Comparison of ENCODE assay signal across 20 cellular contexts in the genomic region with DNA sequence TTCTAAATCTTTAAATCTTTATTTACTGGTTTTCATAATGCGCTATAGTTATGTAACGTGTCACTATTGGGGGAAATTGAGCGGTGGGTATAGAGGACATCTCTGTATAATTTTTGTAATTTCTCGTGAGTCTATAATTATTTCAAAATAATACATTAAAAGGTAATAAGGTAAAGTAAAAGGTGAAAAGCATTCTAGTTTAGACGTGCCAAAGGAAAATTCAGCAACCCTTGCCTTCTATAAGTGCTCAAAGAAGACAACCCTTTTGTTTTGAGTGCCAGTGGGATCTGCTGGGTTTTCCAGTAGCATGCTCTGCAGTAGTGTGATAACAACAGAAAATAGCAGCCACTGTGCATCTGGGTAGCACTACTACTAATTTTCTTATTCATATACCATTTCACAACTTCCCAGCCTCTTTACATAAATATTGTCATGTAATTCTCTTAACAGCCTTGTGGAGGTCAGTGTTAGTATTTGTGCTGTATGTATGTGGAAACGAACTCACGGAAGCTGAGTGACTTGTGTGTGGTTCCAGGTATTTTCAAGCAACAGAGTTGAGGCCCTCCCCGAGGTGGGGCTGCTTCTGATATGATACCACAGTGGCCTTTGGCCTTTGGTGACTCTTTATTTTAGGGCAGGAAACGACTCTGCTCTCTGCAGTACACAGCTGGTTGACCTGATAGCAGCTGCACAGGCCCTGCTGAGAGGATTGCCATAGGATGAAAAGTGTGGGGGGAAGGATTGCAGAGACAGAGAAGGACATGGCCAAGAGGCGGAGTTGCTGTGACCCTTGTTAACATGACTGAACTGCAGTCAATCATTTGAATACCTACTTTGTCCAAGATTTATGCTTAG.
DNase-seq lines count a peak whose midpoint lies in the region; ATAC-seq and TF ChIP-seq lines count a peak whose summit lies in the region.
"Had no signal": no experiment of that assay in that cellular context is flagged by ENCODE, and none has a peak within 500 bp of the region (broad histone marks: within the 10 kb centered on the region; RNA-seq: fewer than 3 reads in every experiment).

No MANE protein-coding gene starts in this region.

- no peaks in the 10 kb centered on the region for H3K79me2 ChIP-seq in OCI-LY7 (ENCODE audit: insufficient read depth, low read depth, low read length)
- H3K79me2 ChIP-seq in neural progenitor cell (ENCODE audit: low read depth): no peaks in the 10 kb centered on the region

- no peak overlapping the region for H3K9ac ChIP-seq in neural progenitor cell

- no TSS peak for BruUV-seq in OCI-LY7 (replicated peaks; lab: Mats Ljungman, UMichigan)

- H3K36me3 ChIP-seq in OCI-LY7 (ENCODE audit: insufficient read depth, low read length) (no peaks in the 10 kb centered on the region), neural progenitor cell (no peaks in the 10 kb centered on the region)
- H3K36me3 ChIP-seq: heart right ventricle, lower lobe of right lung had no signal

- H3K27me3 Mint-ChIP-seq in endothelial cell (ENCODE audit: unreplicated experiment) (peaks cover 9% of the 10 kb centered on the region), neural progenitor cell (ENCODE audit: insufficient read depth, low read depth) (no peaks in the 10 kb centered on the region)
- H3K27me3 Mint-ChIP-seq in activated T-helper 17 cell treated with anti-CD3 and anti-CD28 coated beads, Interleukin-2, amount 50 U/mL, for 72 hours: no peaks in the 10 kb centered on the region
- H3K27me3 Mint-ChIP-seq: activated CD4-positive, alpha-beta T cell treated with anti-CD3 and anti-CD28 coated beads, Interleukin-2, amount 10 ng/mL, durations not matched to agents 7 days and 5 days had no signal

- H3K4me1 ChIP-seq in OCI-LY7 (ENCODE audit: insufficient read depth, low read length, poor library complexity, severe bottlenecking): peaks cover 10% of the 10 kb centered on the region
- H3K4me1 ChIP-seq in neural progenitor cell: peaks cover 3% of the 10 kb centered on the region
- H3K4me1 ChIP-seq: lower lobe of right lung had no signal

- H3F3A ChIP-seq in neural progenitor cell (ENCODE audit: low read depth): no peaks in the 10 kb centered on the region

- no peaks in the 10 kb centered on the region for H3K9me3 Mint-ChIP-seq in endothelial cell (ENCODE audit: unreplicated experiment)
- no peaks in the 10 kb centered on the region for H3K9me3 Mint-ChIP-seq in neural progenitor cell
- no peaks in the 10 kb centered on the region for H3K9me3 Mint-ChIP-seq in activated T-helper 17 cell treated with anti-CD3 and anti-CD28 coated beads, Interleukin-2, amount 50 U/mL, for 72 hours
- H3K9me3 Mint-ChIP-seq: activated CD4-positive, alpha-beta T cell treated with anti-CD3 and anti-CD28 coated beads, Interleukin-2, amount 10 ng/mL, durations not matched to agents 7 days and 5 days; CD14-positive monocyte had no signal

- DNase-seq in HUDEP-2 (lab: John Stamatoyannopoulos, UW; ENCODE audit: unreplicated experiment in 76 of 76): peak in 74 of 76 experiments; percentile 6 to 95 (median 78)
- DNase-seq in OCI-LY7 (ENCODE audit: low spot score): peak; percentile 8
- DNase-seq in endothelial cell (ENCODE audit: low spot score): peak; percentile 17
- no peak for DNase-seq in neural progenitor cell (ENCODE audit: low spot score)
- no peak for DNase-seq in midbrain (lab: John Stamatoyannopoulos, UW)
- DNase-seq in posterior vena cava (ENCODE audit: low spot score): no peak
- no peak for DNase-seq in RWPE1 (ENCODE audit: low spot score)
- DNase-seq: activated CD4-positive, alpha-beta T cell treated with anti-CD3 and anti-CD28 coated beads, Interleukin-2, amount 10 ng/mL, durations not matched to agents 7 days and 5 days; activated gamma-delta T cell; DMS153; heart right ventricle; lower lobe of right lung; MV-4-11; NCI-H1694 treated with DMSO at 0.1 percent for 48 hours; NCI-H774 had no signal

- intact Hi-C loops in OCI-LY7 (cut with micrococcal nuclease; ENCODE audit: unreplicated experiment): no loop called here
- intact Hi-C loops in posterior vena cava (cut with DNase I): no loop called here

- CTCF ChIA-PET in OCI-LY7 (lab: Charles Lee; ENCODE audit: unreplicated experiment) (no interaction called here), RWPE1 (lab: Yijun Ruan, JAX) (no interaction called here)

- no peak for ATAC-seq in activated T-helper 17 cell treated with anti-CD3 and anti-CD28 coated beads, Interleukin-2, amount 50 U/mL, for 72 hours (replicated peaks)
- ATAC-seq: GM12878, lower lobe of right lung, sciatic nerve had no signal

- H3K4me3 ChIP-seq in OCI-LY7 (ENCODE audit: low read depth, low read length, poor library complexity, severe bottlenecking) (no peak overlapping the region), neural progenitor cell (no peak overlapping the region)
- H3K4me3 ChIP-seq: coronary artery, GM12878, heart right ventricle, lower lobe of right lung had no signal

- H3K27ac Mint-ChIP-seq in endothelial cell (ENCODE audit: unreplicated experiment): peak overlapping the region; percentile 75
- no peak overlapping the region for H3K27ac Mint-ChIP-seq in neural progenitor cell
- H3K27ac Mint-ChIP-seq in activated T-helper 17 cell treated with anti-CD3 and anti-CD28 coated beads, Interleukin-2, amount 50 U/mL, for 72 hours: no peak overlapping the region
- H3K27ac Mint-ChIP-seq: activated CD4-positive, alpha-beta T cell treated with anti-CD3 and anti-CD28 coated beads, Interleukin-2, amount 10 ng/mL, durations not matched to agents 7 days and 5 days had no signal

- POLR2A ChIA-PET in OCI-LY7 (lab: Charles Lee): no interaction called here
- POLR2A ChIA-PET in RWPE1 (lab: Yijun Ruan, JAX; ENCODE audit: low non-redundant PET): no interaction called here

- no peak overlapping the region for H2AFZ ChIP-seq in OCI-LY7 (ENCODE audit: low read length)
- peak overlapping the region; percentile 54 for H2AFZ ChIP-seq in neural progenitor cell (replicated peaks)

- peak overlapping the region; percentile 42 for H3K4me3 Mint-ChIP-seq in endothelial cell (ENCODE audit: unreplicated experiment)
- no peak overlapping the region for H3K4me3 Mint-ChIP-seq in neural progenitor cell
- H3K4me3 Mint-ChIP-seq in activated T-helper 17 cell treated with anti-CD3 and anti-CD28 coated beads, Interleukin-2, amount 50 U/mL, for 72 hours: no peak overlapping the region
- H3K4me3 Mint-ChIP-seq: activated CD4-positive, alpha-beta T cell treated with anti-CD3 and anti-CD28 coated beads, Interleukin-2, amount 10 ng/mL, durations not matched to agents 7 days and 5 days; CD14-positive monocyte had no signal

- no peaks in the 10 kb centered on the region for H4K20me1 ChIP-seq in OCI-LY7 (ENCODE audit: insufficient read depth, low read length)
- no peaks in the 10 kb centered on the region for H4K20me1 ChIP-seq in neural progenitor cell (ENCODE audit: low read depth)

- no peaks in the 10 kb centered on the region for H3K9me2 ChIP-seq in OCI-LY7 (ENCODE audit: insufficient read depth, low read length)

- H3K27ac ChIP-seq in OCI-LY7 (ENCODE audit: low read depth, low read length, poor library complexity, severe bottlenecking) (no peak overlapping the region), neural progenitor cell (no peak overlapping the region), RWPE1 (no peak overlapping the region)
- H3K27ac ChIP-seq: coronary artery, heart right ventricle, lower lobe of right lung had no signal

- no peaks in the 10 kb centered on the region for H3K9me3 ChIP-seq in OCI-LY7 (ENCODE audit: low read length)
- no peaks in the 10 kb centered on the region for H3K9me3 ChIP-seq in neural progenitor cell (ENCODE audit: low read depth)
- H3K9me3 ChIP-seq: heart right ventricle, lower lobe of right lung had no signal

- H3K4me1 Mint-ChIP-seq in endothelial cell (ENCODE audit: unreplicated experiment): peaks cover 43% of the 10 kb centered on the region
- H3K4me1 Mint-ChIP-seq in neural progenitor cell: peaks cover 2% of the 10 kb centered on the region
- H3K4me1 Mint-ChIP-seq in activated T-helper 17 cell treated with anti-CD3 and anti-CD28 coated beads, Interleukin-2, amount 50 U/mL, for 72 hours: no peaks in the 10 kb centered on the region
- H3K4me1 Mint-ChIP-seq: activated CD4-positive, alpha-beta T cell treated with anti-CD3 and anti-CD28 coated beads, Interleukin-2, amount 10 ng/mL, durations not matched to agents 7 days and 5 days had no signal

- H3K27me3 ChIP-seq in neural progenitor cell: no peaks in the 10 kb centered on the region
- H3K27me3 ChIP-seq: heart right ventricle had no signal

- TF ChIP-seq CTCF in OCI-LY7 (conservative IDR thresholded peaks at IDR 0.05; ENCODE audit: low read length) (no peak), endothelial cell (IDR thresholded peaks at IDR 0.05; ENCODE audit: unreplicated experiment) (no peak), neural progenitor cell (IDR thresholded peaks at IDR 0.05) (no peak), RWPE1 (conservative IDR thresholded peaks at IDR 0.05; ENCODE audit: low read depth) (no peak)

- H3K36me3 Mint-ChIP-seq in endothelial cell (ENCODE audit: low read depth, unreplicated experiment): no peaks in the 10 kb centered on the region
- H3K36me3 Mint-ChIP-seq in neural progenitor cell: no peaks in the 10 kb centered on the region
- H3K36me3 Mint-ChIP-seq in activated T-helper 17 cell treated with anti-CD3 and anti-CD28 coated beads, Interleukin-2, amount 50 U/mL, for 72 hours (ENCODE audit: low read depth): no peaks in the 10 kb centered on the region
- H3K36me3 Mint-ChIP-seq: CD14-positive monocyte had no signal

- H3K4me2 ChIP-seq in OCI-LY7 (ENCODE audit: low read length): no peak overlapping the region
- no peak overlapping the region for H3K4me2 ChIP-seq in neural progenitor cell

Comparison
In these comparisons a context has a peak if more than half of its experiments do, and no peak if none do; other contexts are left out.
1. DNase-seq: peak in HUDEP-2 (74 of 76), OCI-LY7 (single experiment) and endothelial cell (single experiment); none in neural progenitor cell (single experiment), midbrain (single experiment), posterior vena cava (single experiment) and RWPE1 (single experiment).